Comparison of ENCODE assay signal across 10 cellular contexts in genomic region chr2:222427606-222428320, GRCh38. TPM values are rescaled to one million over a fixed set of nuclear protein-coding genes. Genes with fewer than 3 reads are reported as not detected.
DNase-seq lines count a peak whose midpoint lies in the region; ATAC-seq and TF ChIP-seq lines count a peak whose summit lies in the region.
"Had no signal": no experiment of that assay in that cellular context is flagged by ENCODE, and none has a peak within 500 bp of the region (broad histone marks: within the 10 kb centered on the region; RNA-seq: fewer than 3 reads in every experiment).

No MANE protein-coding gene starts in this region.

- no peak overlapping the region for H4K91ac ChIP-seq in neuronal stem cell (ENCODE audit: low read depth, low read length, poor library complexity)

- no peak overlapping the region for H3K14ac ChIP-seq in neuronal stem cell (ENCODE audit: low read length)

- no peak overlapping the region for H3K4ac ChIP-seq in neuronal stem cell (ENCODE audit: low read length)
- no peak overlapping the region for H3K4ac ChIP-seq in mesendoderm (ENCODE audit: low read depth, low read length)

- ATAC-seq in GM18868 (IDR thresholded peaks at IDR 0.05; ENCODE audit: unreplicated experiment): peak; percentile 25
- no peak for ATAC-seq in GM23338
- peak; percentile 76 for ATAC-seq in mucosa of descending colon

- no peaks in the 10 kb centered on the region for H3K9me3 Mint-ChIP-seq in GM23338

- H4K5ac ChIP-seq in mesendoderm (ENCODE audit: low read length): no peak overlapping the region

- H3K27ac Mint-ChIP-seq in GM23338: no peak overlapping the region

- H3K79me2 ChIP-seq in GM23338 (replicated peaks; ENCODE audit: insufficient read depth) (no peaks in the 10 kb centered on the region), MM.1S (ENCODE audit: low read length) (no peaks in the 10 kb centered on the region), mesendoderm (ENCODE audit: control insufficient read depth, insufficient read depth, low read length) (no peaks in the 10 kb centered on the region)

- H3K4me1 ChIP-seq in GM23338 (ENCODE audit: insufficient read depth): peaks cover 11% of the 10 kb centered on the region; the same call in 1 of the 2 replicates
- H3K4me1 ChIP-seq in MM.1S (ENCODE audit: low read length): peaks cover 8% of the 10 kb centered on the region; the same call in 1 of the 2 replicates
- peaks cover 21% of the 10 kb centered on the region for H3K4me1 ChIP-seq in mucosa of descending colon (ENCODE audit: low read depth)
- peaks cover 0 to 6% of the 10 kb centered on the region in 2 donors for H3K4me1 ChIP-seq in neuronal stem cell (ENCODE audit: control insufficient read depth in 2 of 2, insufficient read depth in 1 of 2, low read depth in 1 of 2, low read length in 2 of 2)
- H3K4me1 ChIP-seq in mesendoderm (ENCODE audit: control insufficient read depth, low read depth, low read length): no peaks in the 10 kb centered on the region

- H3K27me3 ChIP-seq in GM23338 (ENCODE audit: insufficient read depth) (peaks cover 99% of the 10 kb centered on the region), MM.1S (replicated peaks; ENCODE audit: insufficient read depth, low read length) (no peaks in the 10 kb centered on the region), neuronal stem cell (ENCODE audit: control insufficient read depth in 3 of 3, insufficient read depth in 3 of 3, low read depth in 1 of 3, low read length in 3 of 3) (peaks cover 18 to 58% (median 42%) of the 10 kb centered on the region in 3 experiments), mesendoderm (ENCODE audit: insufficient read depth, low read length, poor library complexity) (peaks cover 50% of the 10 kb centered on the region)

- H2BK15ac ChIP-seq in neuronal stem cell (ENCODE audit: low read length) (no peak overlapping the region), mesendoderm (replicated peaks; ENCODE audit: low read depth) (no peak overlapping the region)

- H3K23ac ChIP-seq in neuronal stem cell (ENCODE audit: low read depth, low read length, poor library complexity) (no peak overlapping the region), mesendoderm (ENCODE audit: low read length) (no peak overlapping the region)

- H3K9ac ChIP-seq in MM.1S (ENCODE audit: low read length) (no peak overlapping the region), neuronal stem cell (ENCODE audit: low read depth, low read length, poor library complexity) (no peak overlapping the region), mesendoderm (ENCODE audit: low read length) (no peak overlapping the region)
- H3K9ac ChIP-seq: KMS-11 had no signal

- H3K4me3 Mint-ChIP-seq in GM23338: no peak overlapping the region

- H2BK5ac ChIP-seq in neuronal stem cell (ENCODE audit: low read length) (no peak overlapping the region), mesendoderm (ENCODE audit: low read length) (no peak overlapping the region)

- no peak overlapping the region for H2AFZ ChIP-seq in GM23338
- no peak overlapping the region for H2AFZ ChIP-seq in MM.1S (ENCODE audit: low read length)
- H2AFZ ChIP-seq in neuronal stem cell (ENCODE audit: low read length): no peak overlapping the region

- H3K36me3 Mint-ChIP-seq in GM23338 (ENCODE audit: low read depth): no peaks in the 10 kb centered on the region

- TF ChIP-seq CTCF in GM23338 (conservative IDR thresholded peaks at IDR 0.05; ENCODE audit: low read depth in 2 of 2) (no peak), MM.1S (IDR thresholded peaks at IDR 0.05; ENCODE audit: low read length) (no peak), mucosa of descending colon (IDR thresholded peaks at IDR 0.05) (no peak)

- H3K4me2 ChIP-seq in GM23338: no peak overlapping the region
- peak overlapping the region; percentile 7; the same call in 1 of the 2 replicates for H3K4me2 ChIP-seq in MM.1S (ENCODE audit: low read depth, low read length)
- no peak overlapping the region for H3K4me2 ChIP-seq in neuronal stem cell (ENCODE audit: insufficient read depth, low read length, poor library complexity, severe bottlenecking)
- H3K4me2 ChIP-seq in mesendoderm (ENCODE audit: low read length): no peak overlapping the region
- H3K4me2 ChIP-seq: KMS-11 had no signal

- no peaks in the 10 kb centered on the region for H3K9me3 ChIP-seq in MM.1S (replicated peaks; ENCODE audit: insufficient read depth, low read length)
- no peaks in the 10 kb centered on the region for H3K9me3 ChIP-seq in mucosa of descending colon
- H3K9me3 ChIP-seq in neuronal stem cell (replicated peaks in 1 of 2; ENCODE audit: control insufficient read depth in 2 of 2, insufficient read depth in 1 of 2, low read depth in 1 of 2, low read length in 2 of 2): no peaks in the 10 kb centered on the region

- H3F3A ChIP-seq in GM23338 (replicated peaks; ENCODE audit: low read depth) (no peaks in the 10 kb centered on the region), MM.1S (ENCODE audit: insufficient read depth, low read length) (peaks cover 6% of the 10 kb centered on the region; the same call in 1 of the 2 replicates)

- H3K9me2 ChIP-seq in GM23338 (ENCODE audit: insufficient read depth) (no peaks in the 10 kb centered on the region), MM.1S (replicated peaks; ENCODE audit: insufficient read depth, low read length) (no peaks in the 10 kb centered on the region)

- no peak overlapping the region for H2BK120ac ChIP-seq in neuronal stem cell (ENCODE audit: low read depth, low read length)
- H2BK120ac ChIP-seq in mesendoderm (ENCODE audit: low read depth, low read length): no peak overlapping the region

- H3K36me3 ChIP-seq in GM23338 (ENCODE audit: insufficient read depth) (no peaks in the 10 kb centered on the region), MM.1S (replicated peaks; ENCODE audit: insufficient read depth, low read length) (no peaks in the 10 kb centered on the region), mucosa of descending colon (ENCODE audit: low read depth) (no peaks in the 10 kb centered on the region), neuronal stem cell (replicated peaks in 1 of 2; ENCODE audit: control insufficient read depth in 2 of 2, insufficient read depth in 2 of 2, low read length in 2 of 2) (no peaks in the 10 kb centered on the region), mesendoderm (ENCODE audit: control insufficient read depth, insufficient read depth, low read length) (no peaks in the 10 kb centered on the region)

- H4K8ac ChIP-seq in neuronal stem cell (ENCODE audit: low read depth, low read length) (no peak overlapping the region), mesendoderm (ENCODE audit: low read depth, low read length) (no peak overlapping the region)

- H3K4me3 ChIP-seq in GM23338 (no peak overlapping the region), MM.1S (ENCODE audit: low read length) (no peak overlapping the region), mucosa of descending colon (no peak overlapping the region), neuronal stem cell (ENCODE audit: low read length in 2 of 2) (no peak overlapping the region), mesendoderm (ENCODE audit: low read length) (no peak overlapping the region)

- H3K18ac ChIP-seq in neuronal stem cell (ENCODE audit: low read length) (no peak overlapping the region), mesendoderm (ENCODE audit: low read length) (no peak overlapping the region)

- H3K4me1 Mint-ChIP-seq in GM23338: peaks cover 17% of the 10 kb centered on the region; the same call in 2 of the 3 replicates

- no peak overlapping the region for H3K56ac ChIP-seq in mesendoderm (ENCODE audit: low read length)

- intact Hi-C loops in mucosa of descending colon (cut with DNase I, micrococcal nuclease): no loop called here

- H2AK5ac ChIP-seq in neuronal stem cell (ENCODE audit: low read depth, low read length) (no peak overlapping the region), mesendoderm (ENCODE audit: low read length) (no peak overlapping the region)

- H4K20me1 ChIP-seq in GM23338 (replicated peaks; ENCODE audit: insufficient read depth) (peaks cover 15% of the 10 kb centered on the region), MM.1S (ENCODE audit: insufficient read depth, low read length) (no peaks in the 10 kb centered on the region)

- H3K79me1 ChIP-seq in neuronal stem cell (ENCODE audit: low read depth, low read length): no peaks in the 10 kb centered on the region
- no peaks in the 10 kb centered on the region for H3K79me1 ChIP-seq in mesendoderm (ENCODE audit: low read length)

- H2BK12ac ChIP-seq in neuronal stem cell (ENCODE audit: low read length): no peak overlapping the region

- H3K27me3 Mint-ChIP-seq in GM23338 (ENCODE audit: insufficient read depth, low read depth, poor library complexity): peaks cover 70% of the 10 kb centered on the region

- H3K27ac ChIP-seq in GM23338 (ENCODE audit: low read depth) (no peak overlapping the region), MM.1S (ENCODE audit: low read length) (no peak overlapping the region), neuronal stem cell (replicated peaks; ENCODE audit: low read length) (no peak overlapping the region), mesendoderm (ENCODE audit: low read depth, low read length) (no peak overlapping the region)
- H3K27ac ChIP-seq: KMS-11 had no signal

- DNase-seq in GM23338 (ENCODE audit: low spot score) (no peak), MM.1S (no peak), mucosa of descending colon (peak in 1 of 3 donors; percentile 66), neuronal stem cell (ENCODE audit: low spot score) (no peak), NCI-H1417 treated with DMSO at 0.1 percent for 48 hours (lab: John Stamatoyannopoulos, UW) (no peak), mesendoderm (no peak)
- DNase-seq in stimulated activated naive CD4-positive, alpha-beta T cell treated with Interleukin-2 at 50 U/mL for 16 hours (lab: John Stamatoyannopoulos, UW): no peak

- no CpG with 5 or more reads among the region's 4 CpGs for WGBS in neuronal stem cell (ENCODE audit: extremely low coverage in 2 of 2, insufficient read length in 2 of 2, insufficient replicate concordance in 1 of 2), 2 donors
- no CpG with 5 or more reads among the region's 4 CpGs for WGBS in mesendoderm (ENCODE audit: extremely low coverage, insufficient coverage, low lambda C conversion rate)

RNA-seq across cellular contexts. Expression of gene SGPP2, which starts 3.4 kb away (rescaled TPM):
- total RNA-seq in GM23338 (2014; rRNA removed; shearing (Covaris generic)): not detected in 2 replicates
- polyA plus RNA-seq in GM23338 (2016; fragmentation: Nextera tagmentation; extraction: Ambion mirVana): 0.08 and 0.09 TPM in 2 replicates
- 100 to 1,000 TPM in 1 of 3 donors, 10 to 100 TPM in 2; 31.3 to 101 (median 75.2) TPM for total RNA-seq in mucosa of descending colon
- not detected for polyA plus RNA-seq in neuronal stem cell (2013, experiment 1 of 2)
- polyA plus RNA-seq in neuronal stem cell (2013, experiment 2 of 2): 0.03 TPM
- 0.01 TPM for polyA plus RNA-seq in mesendoderm (2013, experiment 1 of 2)
- not detected for polyA plus RNA-seq in mesendoderm (2013, experiment 2 of 2)
- total RNA-seq: pulmonary artery endothelial cell had no signal

Comparison
In these comparisons a context has a peak if more than half of its experiments do, and no peak if none do; other contexts are left out.
1. RNA of gene SGPP2, which starts 3.4 kb away (total RNA-seq): 31.3 to 101 TPM in mucosa of descending colon; not detected in GM23338; every median in the first group is over 10 times any median in the second.